ENCODE assay signal across 36 cellular contexts in genomic region chr7:66036382-66036781, GRCh38.
"Had no signal": no experiment of that assay in that cellular context is flagged by ENCODE, and none has a peak within 500 bp of the region (broad histone marks: within the 10 kb centered on the region; RNA-seq: fewer than 3 reads in every experiment).

No MANE protein-coding gene starts in this region.

- H3K36me3 ChIP-seq: adrenal gland, esophagus muscularis mucosa, gastrocnemius medialis, WERI-Rb-1 had no signal

- DNase-seq: activated B cell treated with CpG ODN at 0.5 μM for 24 hours; activated CD4-positive, alpha-beta T cell treated with anti-CD3 and anti-CD28 coated beads for 48 hours; activated CD4-positive, alpha-beta T cell treated with anti-CD3 and anti-CD28 coated beads, Interleukin-2, amount 50 U/mL, for 1 hour; activated CD4-positive, alpha-beta T cell treated with anti-CD3 and anti-CD28 coated beads, Interleukin-2, amount 50 U/mL, for 48 hours; activated CD8-positive, alpha-beta memory T cell treated with anti-CD3 and anti-CD28 coated beads for 24 hours; activated CD8-positive, alpha-beta T cell treated with anti-CD3 and anti-CD28 coated beads for 36 hours; activated effector memory CD4-positive, alpha-beta T cell treated with anti-CD3 and anti-CD28 coated beads, Interleukin-2, amount 50 U/mL, for 16 hours; activated naive CD4-positive, alpha-beta T cell treated with anti-CD3 and anti-CD28 coated beads for 36 hours; activated naive CD8-positive, alpha-beta T cell treated with anti-CD3 and anti-CD28 coated beads for 36 hours; activated naive CD8-positive, alpha-beta T cell treated with anti-CD3 and anti-CD28 coated beads, Interleukin-2, amount 50 U/mL, for 24 hours; activated T-cell treated with anti-CD3 and anti-CD28 coated beads, Interleukin-2, amount 50 U/mL, for 1 hour; activated T-cell treated with anti-CD3 and anti-CD28 coated beads, Interleukin-2, amount 50 U/mL, for 48 hours; adrenal gland; amygdala; aorta; body of pancreas; caudate nucleus; cortex of kidney; dermis blood vessel endothelial cell; effector CD4-positive, alpha-beta T cell; effector memory CD8-positive, alpha-beta T cell; erythroblast; foreskin keratinocyte; gastrocnemius medialis; glutamatergic neuron; T-helper 1 cell; T-helper 17 cell; T1000; WERI-Rb-1 had no signal

- H3K27me3 ChIP-seq: adrenal gland, body of pancreas, esophagus muscularis mucosa, foreskin keratinocyte, gastrocnemius medialis had no signal

- H3K4me1 ChIP-seq: adrenal gland, esophagus muscularis mucosa, foreskin keratinocyte, gastrocnemius medialis had no signal

- H3K4me3 ChIP-seq: adrenal gland, body of pancreas, esophagus muscularis mucosa, gastrocnemius medialis had no signal

- ATAC-seq: activated CD4-positive, CD25-positive, alpha-beta regulatory T cell treated with anti-CD3 and anti-CD28 coated beads, Interleukin-2, amount 50 U/mL, for 24 hours; activated CD8-positive, alpha-beta T cell treated with anti-CD3 and anti-CD28 coated beads for 36 hours; activated naive CD8-positive, alpha-beta T cell treated with anti-CD3 and anti-CD28 coated beads, Interleukin-2, amount 50 U/mL, for 24 hours; body of pancreas; effector memory CD8-positive, alpha-beta T cell; foreskin keratinocyte; gastrocnemius medialis; T-helper 17 cell had no signal

- H3K4me1 Mint-ChIP-seq: activated B cell treated with CpG ODN at 0.5 μM for 24 hours; activated naive CD4-positive, alpha-beta T cell treated with anti-CD3 and anti-CD28 coated beads, Interleukin-2, amount 50 U/mL, for 24 hours had no signal

- H3K9me3 ChIP-seq: adrenal gland, body of pancreas, esophagus muscularis mucosa, gastrocnemius medialis had no signal

- FAIRE-seq: colon had no signal

- H3K9me3 Mint-ChIP-seq: activated B cell treated with CpG ODN at 0.5 μM for 24 hours; activated CD8-positive, alpha-beta T cell treated with anti-CD3 and anti-CD28 coated beads for 36 hours; activated naive CD4-positive, alpha-beta T cell treated with anti-CD3 and anti-CD28 coated beads for 36 hours; activated naive CD4-positive, alpha-beta T cell treated with anti-CD3 and anti-CD28 coated beads, Interleukin-2, amount 50 U/mL, for 24 hours; activated naive CD8-positive, alpha-beta T cell treated with anti-CD3 and anti-CD28 coated beads for 36 hours; activated naive CD8-positive, alpha-beta T cell treated with anti-CD3 and anti-CD28 coated beads, Interleukin-2, amount 50 U/mL, for 24 hours; activated T-helper 1 cell treated with anti-CD3 and anti-CD28 coated beads, Interleukin-12 subunit alpha, Interleukin-12 subunit beta, Interleukin-2, Interleukin-4 antibody, amounts not matched to agents 30 ng/mL and 10 ng/mL and 1 ng/mL, durations not matched to agents 14 hours and 24 hours and 36 hours; activated T-helper 2 cell treated with anti-CD3 and anti-CD28 coated beads, Interferon-gamma antibody, Interleukin-2, Interleukin-4, amounts not matched to agents 10 μg/mL and 5 μg/mL and 100 μg/mL, durations not matched to agents 14 hours and 24 hours and 36 hours; effector memory CD8-positive, alpha-beta T cell; T-helper 2 cell treated with Interferon-gamma antibody and Interleukin-4, amounts not matched to agents 5 μg/mL and 100 μg/mL, for 36 hours had no signal

- H3K4me3 Mint-ChIP-seq: activated B cell treated with CpG ODN at 0.5 μM for 24 hours; activated CD8-positive, alpha-beta T cell treated with anti-CD3 and anti-CD28 coated beads for 36 hours; activated naive CD4-positive, alpha-beta T cell treated with anti-CD3 and anti-CD28 coated beads for 36 hours; activated naive CD4-positive, alpha-beta T cell treated with anti-CD3 and anti-CD28 coated beads, Interleukin-2, amount 50 U/mL, for 24 hours; activated naive CD8-positive, alpha-beta T cell treated with anti-CD3 and anti-CD28 coated beads for 36 hours; activated naive CD8-positive, alpha-beta T cell treated with anti-CD3 and anti-CD28 coated beads, Interleukin-2, amount 50 U/mL, for 24 hours; activated T-helper 1 cell treated with anti-CD3 and anti-CD28 coated beads, Interleukin-12 subunit alpha, Interleukin-12 subunit beta, Interleukin-2, Interleukin-4 antibody, amounts not matched to agents 30 ng/mL and 10 ng/mL and 1 ng/mL, durations not matched to agents 14 hours and 24 hours and 36 hours; effector memory CD8-positive, alpha-beta T cell; T-helper 17 cell; T-helper 2 cell treated with Interferon-gamma antibody and Interleukin-4, amounts not matched to agents 5 μg/mL and 100 μg/mL, for 36 hours had no signal

- H3K27me3 Mint-ChIP-seq: effector memory CD8-positive, alpha-beta T cell had no signal

- H3K36me3 Mint-ChIP-seq: activated naive CD4-positive, alpha-beta T cell treated with anti-CD3 and anti-CD28 coated beads, Interleukin-2, amount 50 U/mL, for 24 hours; activated naive CD8-positive, alpha-beta T cell treated with anti-CD3 and anti-CD28 coated beads for 36 hours had no signal

- H3K27ac ChIP-seq: adrenal gland, body of pancreas, esophagus muscularis mucosa, foreskin keratinocyte, gastrocnemius medialis, WERI-Rb-1 had no signal

- H3K27ac Mint-ChIP-seq: activated B cell treated with CpG ODN at 0.5 μM for 24 hours; activated CD8-positive, alpha-beta T cell treated with anti-CD3 and anti-CD28 coated beads for 36 hours; activated naive CD4-positive, alpha-beta T cell treated with anti-CD3 and anti-CD28 coated beads for 36 hours; activated naive CD4-positive, alpha-beta T cell treated with anti-CD3 and anti-CD28 coated beads, Interleukin-2, amount 50 U/mL, for 24 hours; activated naive CD8-positive, alpha-beta T cell treated with anti-CD3 and anti-CD28 coated beads for 36 hours; activated naive CD8-positive, alpha-beta T cell treated with anti-CD3 and anti-CD28 coated beads, Interleukin-2, amount 50 U/mL, for 24 hours; activated T-helper 1 cell treated with anti-CD3 and anti-CD28 coated beads, Interleukin-12 subunit alpha, Interleukin-12 subunit beta, Interleukin-2, Interleukin-4 antibody, amounts not matched to agents 30 ng/mL and 10 ng/mL and 1 ng/mL, durations not matched to agents 14 hours and 24 hours and 36 hours; activated T-helper 2 cell treated with anti-CD3 and anti-CD28 coated beads, Interferon-gamma antibody, Interleukin-2, Interleukin-4, amounts not matched to agents 10 μg/mL and 5 μg/mL and 100 μg/mL, durations not matched to agents 14 hours and 24 hours and 36 hours; effector memory CD8-positive, alpha-beta T cell; T-helper 17 cell; T-helper 2 cell treated with Interferon-gamma antibody and Interleukin-4, amounts not matched to agents 5 μg/mL and 100 μg/mL, for 36 hours had no signal
